1 cellular context compared by ENCODE assay signal in the genomic region with DNA sequence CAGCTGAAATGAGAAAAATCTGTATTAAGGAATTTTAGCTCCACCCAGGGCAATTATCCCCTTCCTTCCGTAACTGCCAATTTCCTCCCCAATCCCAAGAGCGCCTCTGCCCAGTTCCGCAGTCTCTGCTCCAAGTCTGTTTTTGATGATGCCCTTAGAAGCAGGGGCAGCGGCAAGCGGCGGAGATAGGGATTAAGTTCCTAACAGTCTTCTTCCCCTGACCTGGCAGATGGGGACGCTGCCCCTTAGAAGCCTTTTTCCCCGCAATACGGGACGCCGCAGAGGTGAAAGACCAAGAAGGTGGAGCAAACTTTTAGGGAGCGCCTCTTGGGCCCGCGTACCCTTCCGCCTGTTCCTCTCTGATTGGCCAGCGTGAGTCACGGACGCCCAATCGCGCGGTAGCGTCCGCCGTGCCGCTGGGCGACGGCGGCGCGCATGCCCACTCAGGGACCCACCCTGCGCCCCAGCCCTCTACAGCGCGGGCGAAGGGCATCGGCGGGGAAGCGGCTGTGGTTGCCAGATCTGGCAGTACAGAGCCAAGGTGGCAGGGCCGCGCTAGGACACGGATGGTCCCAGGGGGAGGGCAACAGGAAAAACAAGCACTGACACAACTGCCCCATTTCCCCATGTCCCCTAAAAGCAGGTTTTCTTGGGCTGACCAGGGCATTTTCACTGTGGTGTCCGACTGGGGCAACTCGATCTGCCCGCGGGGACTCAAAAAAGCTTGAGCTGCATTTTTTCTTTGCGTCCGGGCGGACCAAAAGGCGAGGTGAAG.
TF ChIP-seq lines count a peak whose summit lies in the region.

No MANE protein-coding gene starts in this region.

TF ChIP-seq in HepG2, 621 proteins besides CTCF, POLR2A, EP300 and RAD21 (continued from another document and continues in another):
- 0 out of 2 replicates have a peak, but pooled peaks have one; percentile 58 for TF ChIP-seq FUBP1 (CRISPR knock-in tag; IDR thresholded peaks at IDR 0.05; ENCODE audit: borderline replicate concordance)
- TF ChIP-seq ETV6 (CRISPR knock-in tag; conservative IDR thresholded peaks at IDR 0.05) = no peak
- 0 out of 2 replicates have a peak, but pooled peaks have one; percentile 43 for TF ChIP-seq NFKBIZ (CRISPR knock-in tag; IDR thresholded peaks at IDR 0.05)
- TF ChIP-seq RFX1 (IDR thresholded peaks at IDR 0.05) = peak; percentile 65; the same call in 1 of the 2 replicates
- TF ChIP-seq ZNF17 (CRISPR knock-in tag; IDR thresholded peaks at IDR 0.05) = no peak
- TF ChIP-seq AGO2 (optimal IDR thresholded peaks at IDR 0.05; ENCODE audit: low read depth, low read length) = no peak
- no peak; the same call in 1 of the 2 replicates for TF ChIP-seq ZNF230 (CRISPR knock-in tag; IDR thresholded peaks at IDR 0.05)
- TF ChIP-seq NFYB (CRISPR knock-in tag; IDR thresholded peaks at IDR 0.05) = peak; percentile 88
- TF ChIP-seq, protein P1, sequence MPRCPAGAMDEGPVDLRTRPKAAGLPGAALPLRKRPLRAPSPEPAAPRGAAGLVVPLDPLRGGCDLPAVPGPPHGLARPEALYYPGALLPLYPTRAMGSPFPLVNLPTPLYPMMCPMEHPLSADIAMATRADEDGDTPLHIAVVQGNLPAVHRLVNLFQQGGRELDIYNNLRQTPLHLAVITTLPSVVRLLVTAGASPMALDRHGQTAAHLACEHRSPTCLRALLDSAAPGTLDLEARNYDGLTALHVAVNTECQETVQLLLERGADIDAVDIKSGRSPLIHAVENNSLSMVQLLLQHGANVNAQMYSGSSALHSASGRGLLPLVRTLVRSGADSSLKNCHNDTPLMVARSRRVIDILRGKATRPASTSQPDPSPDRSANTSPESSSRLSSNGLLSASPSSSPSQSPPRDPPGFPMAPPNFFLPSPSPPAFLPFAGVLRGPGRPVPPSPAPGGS (CRISPR knock-in tag; IDR thresholded peaks at IDR 0.05) = peak; percentile 77
- no peak for TF ChIP-seq ZNF292 (CRISPR knock-in tag; IDR thresholded peaks at IDR 0.05; ENCODE audit: borderline replicate concordance, low read depth)
- TF ChIP-seq KAT8 (CRISPR knock-in tag; IDR thresholded peaks at IDR 0.05) = peak; percentile 65
- no peak for TF ChIP-seq MED13 (CRISPR knock-in tag; IDR thresholded peaks at IDR 0.05)
- TF ChIP-seq RBM22 (optimal IDR thresholded peaks at IDR 0.05; ENCODE audit: low read length) = peak; percentile 55
- TF ChIP-seq NBN (conservative IDR thresholded peaks at IDR 0.05) = no peak
- TF ChIP-seq POGZ (CRISPR knock-in tag; IDR thresholded peaks at IDR 0.05) = peak; percentile 73
- TF ChIP-seq ZNF598 (CRISPR knock-in tag; IDR thresholded peaks at IDR 0.05; ENCODE audit: borderline replicate concordance) = peak; percentile 20; the same call in 1 of the 2 replicates
- 0 out of 2 replicates have a peak, but pooled peaks have one; percentile 15 for TF ChIP-seq ZNF33B (CRISPR knock-in tag; IDR thresholded peaks at IDR 0.05)
- TF ChIP-seq ASH2L (IDR thresholded peaks at IDR 0.05; ENCODE audit: insufficient read length, low read depth, low read length) = peak; percentile 83
- 0 out of 2 replicates have a peak, but pooled peaks have one; percentile 17 for TF ChIP-seq ZNF136 (CRISPR knock-in tag; IDR thresholded peaks at IDR 0.05; ENCODE audit: low read depth)
- TF ChIP-seq HOMEZ (CRISPR knock-in tag; IDR thresholded peaks at IDR 0.05; ENCODE audit: low read depth) = peak; percentile 64; the same call in 1 of the 2 replicates
- TF ChIP-seq MED1 (CRISPR knock-in tag; IDR thresholded peaks at IDR 0.05) = peak; percentile 31; the same call in 1 of the 2 replicates
- TF ChIP-seq RARG (CRISPR knock-in tag; IDR thresholded peaks at IDR 0.05; ENCODE audit: low read depth) = no peak
- no peak for TF ChIP-seq MXD4 (CRISPR knock-in tag; IDR thresholded peaks at IDR 0.05)
- 0 out of 2 replicates have a peak, but pooled peaks have one; percentile 65 for TF ChIP-seq ZHX1 (CRISPR knock-in tag; IDR thresholded peaks at IDR 0.05; ENCODE audit: low read depth)
- TF ChIP-seq ZSCAN5A (CRISPR knock-in tag; IDR thresholded peaks at IDR 0.05; ENCODE audit: borderline replicate concordance) = peak; percentile 84; the same call in 1 of the 2 replicates
- TF ChIP-seq FOXO1 (CRISPR knock-in tag; IDR thresholded peaks at IDR 0.05) = no peak
- TF ChIP-seq FOXC1 (CRISPR knock-in tag; IDR thresholded peaks at IDR 0.05; ENCODE audit: borderline replicate concordance) = peak; percentile 51; the same call in 1 of the 2 replicates
- no peak for TF ChIP-seq ZFP1 (CRISPR knock-in tag; IDR thresholded peaks at IDR 0.05)
- TF ChIP-seq FOSL2 (CRISPR knock-in tag; IDR thresholded peaks at IDR 0.05) = no peak; the same call in 1 of the 2 replicates
- TF ChIP-seq KLF6 (CRISPR knock-in tag; IDR thresholded peaks at IDR 0.05) = no peak
- TF ChIP-seq ZNF879 (CRISPR knock-in tag; IDR thresholded peaks at IDR 0.05) = peak; percentile 72; the same call in 1 of the 2 replicates
- 0 out of 2 replicates have a peak, but pooled peaks have one; percentile 60 for TF ChIP-seq CCDC6 (CRISPR knock-in tag; IDR thresholded peaks at IDR 0.05)
- no peak for TF ChIP-seq MEIS2 (CRISPR knock-in tag; IDR thresholded peaks at IDR 0.05)
- TF ChIP-seq PCBP1 (IDR thresholded peaks at IDR 0.05; ENCODE audit: borderline replicate concordance, low read depth, low read length) = no peak
- TF ChIP-seq SIN3A (IDR thresholded peaks at IDR 0.05; ENCODE audit: borderline replicate concordance, low read depth, low read length) = peak; percentile 41; the same call in 1 of the 2 replicates
- 0 out of 2 replicates have a peak, but pooled peaks have one; percentile 30 for TF ChIP-seq SETDB1 (CRISPR knock-in tag; IDR thresholded peaks at IDR 0.05; ENCODE audit: borderline replicate concordance)
- peak; percentile 28 for TF ChIP-seq KMT2B (CRISPR knock-in tag; IDR thresholded peaks at IDR 0.05)
- TF ChIP-seq, protein P2, sequence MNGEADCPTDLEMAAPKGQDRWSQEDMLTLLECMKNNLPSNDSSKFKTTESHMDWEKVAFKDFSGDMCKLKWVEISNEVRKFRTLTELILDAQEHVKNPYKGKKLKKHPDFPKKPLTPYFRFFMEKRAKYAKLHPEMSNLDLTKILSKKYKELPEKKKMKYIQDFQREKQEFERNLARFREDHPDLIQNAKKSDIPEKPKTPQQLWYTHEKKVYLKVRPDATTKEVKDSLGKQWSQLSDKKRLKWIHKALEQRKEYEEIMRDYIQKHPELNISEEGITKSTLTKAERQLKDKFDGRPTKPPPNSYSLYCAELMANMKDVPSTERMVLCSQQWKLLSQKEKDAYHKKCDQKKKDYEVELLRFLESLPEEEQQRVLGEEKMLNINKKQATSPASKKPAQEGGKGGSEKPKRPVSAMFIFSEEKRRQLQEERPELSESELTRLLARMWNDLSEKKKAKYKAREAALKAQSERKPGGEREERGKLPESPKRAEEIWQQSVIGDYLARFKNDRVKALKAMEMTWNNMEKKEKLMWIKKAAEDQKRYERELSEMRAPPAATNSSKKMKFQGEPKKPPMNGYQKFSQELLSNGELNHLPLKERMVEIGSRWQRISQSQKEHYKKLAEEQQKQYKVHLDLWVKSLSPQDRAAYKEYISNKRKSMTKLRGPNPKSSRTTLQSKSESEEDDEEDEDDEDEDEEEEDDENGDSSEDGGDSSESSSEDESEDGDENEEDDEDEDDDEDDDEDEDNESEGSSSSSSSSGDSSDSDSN (CRISPR knock-in tag; IDR thresholded peaks at IDR 0.05) = peak; percentile 55
- TF ChIP-seq IRX3 (CRISPR knock-in tag; IDR thresholded peaks at IDR 0.05; ENCODE audit: borderline replicate concordance, low read depth) = no peak
- no peak for TF ChIP-seq HNRNPUL1 (IDR thresholded peaks at IDR 0.05; ENCODE audit: low read depth, low read length)
- TF ChIP-seq SAP130 (CRISPR knock-in tag; IDR thresholded peaks at IDR 0.05; ENCODE audit: low read depth) = peak; percentile 77
- peak; percentile 39; the same call in 1 of the 2 replicates for TF ChIP-seq PRMT3 (CRISPR knock-in tag; IDR thresholded peaks at IDR 0.05; ENCODE audit: borderline replicate concordance, low read depth)
- TF ChIP-seq ZNF367 (CRISPR knock-in tag; IDR thresholded peaks at IDR 0.05; ENCODE audit: borderline replicate concordance) = no peak
- TF ChIP-seq ZSCAN31 (CRISPR knock-in tag; IDR thresholded peaks at IDR 0.05; ENCODE audit: low read depth) = peak; percentile 60; the same call in 1 of the 2 replicates
- no peak for TF ChIP-seq RELA (CRISPR knock-in tag; IDR thresholded peaks at IDR 0.05)
- no peak for TF ChIP-seq ZMAT5 (CRISPR knock-in tag; IDR thresholded peaks at IDR 0.05; ENCODE audit: borderline replicate concordance, low read depth)
- TF ChIP-seq MED8 (CRISPR knock-in tag; IDR thresholded peaks at IDR 0.05; ENCODE audit: insufficient replicate concordance) = peak; percentile 35
- TF ChIP-seq CC2D1A (CRISPR knock-in tag; IDR thresholded peaks at IDR 0.05) = no peak
- TF ChIP-seq, protein P3, sequence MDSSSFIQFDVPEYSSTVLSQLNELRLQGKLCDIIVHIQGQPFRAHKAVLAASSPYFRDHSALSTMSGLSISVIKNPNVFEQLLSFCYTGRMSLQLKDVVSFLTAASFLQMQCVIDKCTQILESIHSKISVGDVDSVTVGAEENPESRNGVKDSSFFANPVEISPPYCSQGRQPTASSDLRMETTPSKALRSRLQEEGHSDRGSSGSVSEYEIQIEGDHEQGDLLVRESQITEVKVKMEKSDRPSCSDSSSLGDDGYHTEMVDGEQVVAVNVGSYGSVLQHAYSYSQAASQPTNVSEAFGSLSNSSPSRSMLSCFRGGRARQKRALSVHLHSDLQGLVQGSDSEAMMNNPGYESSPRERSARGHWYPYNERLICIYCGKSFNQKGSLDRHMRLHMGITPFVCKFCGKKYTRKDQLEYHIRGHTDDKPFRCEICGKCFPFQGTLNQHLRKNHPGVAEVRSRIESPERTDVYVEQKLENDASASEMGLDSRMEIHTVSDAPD (CRISPR knock-in tag; IDR thresholded peaks at IDR 0.05) = 0 out of 2 replicates have a peak, but pooled peaks have one; percentile 21
- TF ChIP-seq ZNF124 (CRISPR knock-in tag; IDR thresholded peaks at IDR 0.05) = no peak
- TF ChIP-seq, protein P4, sequence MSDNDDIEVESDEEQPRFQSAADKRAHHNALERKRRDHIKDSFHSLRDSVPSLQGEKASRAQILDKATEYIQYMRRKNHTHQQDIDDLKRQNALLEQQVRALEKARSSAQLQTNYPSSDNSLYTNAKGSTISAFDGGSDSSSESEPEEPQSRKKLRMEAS (IDR thresholded peaks at IDR 0.05) = peak; percentile 55
- no peak for TF ChIP-seq ZEB1 (IDR thresholded peaks at IDR 0.05; ENCODE audit: insufficient replicate concordance, low read depth)
- TF ChIP-seq ZNF569 (CRISPR knock-in tag; IDR thresholded peaks at IDR 0.05; ENCODE audit: borderline replicate concordance) = no peak
